In the genomic region with DNA sequence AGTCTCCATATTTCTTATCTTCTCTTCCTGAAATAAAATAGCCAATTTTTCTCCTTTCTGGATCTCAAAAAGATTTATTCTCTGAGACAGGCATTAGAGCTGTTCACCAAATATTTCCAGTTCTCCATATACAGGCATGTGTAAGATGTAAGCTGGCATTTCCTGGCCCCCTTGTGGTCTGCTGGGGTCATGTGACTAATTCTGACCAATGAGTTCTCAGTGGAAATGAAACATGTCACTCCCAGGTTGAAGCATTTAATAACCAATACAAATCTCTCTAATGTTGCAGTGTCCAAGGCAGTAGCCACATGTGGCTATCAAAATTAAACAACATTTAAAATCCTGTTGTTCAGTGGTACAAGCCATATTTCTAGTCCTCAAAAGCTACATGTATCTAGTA, we compare ENCODE assay signal across 17 cellular contexts. TPM values are rescaled to one million over a fixed set of nuclear protein-coding genes. Genes with fewer than 3 reads are reported as not detected.
A peak's percentile ranks its signal among the peaks of the same experiment; 100 is the strongest.
DNase-seq lines count a peak whose midpoint lies in the region; ATAC-seq, FAIRE-seq and TF ChIP-seq lines count a peak whose summit lies in the region.
"Had no signal": no experiment of that assay in that cellular context is flagged by ENCODE, and none has a peak within 500 bp of the region (broad histone marks: within the 10 kb centered on the region; RNA-seq: fewer than 3 reads in every experiment).

No MANE protein-coding gene starts in this region.

- peaks cover 29% of the 10 kb centered on the region for H3K9me3 Mint-ChIP-seq in activated naive CD8-positive, alpha-beta T cell treated with anti-CD3 and anti-CD28 coated beads, Interleukin-2, amount 50 U/mL, for 24 hours

- H3F3A ChIP-seq in GM23248 (ENCODE audit: insufficient read depth): no peaks in the 10 kb centered on the region

- H3K79me1 ChIP-seq in H1 (ENCODE audit: low read depth, low read length): no peaks in the 10 kb centered on the region

- H4K5ac ChIP-seq in H1 (ENCODE audit: insufficient read length, low read depth, low read length): no peak overlapping the region

- H2AK5ac ChIP-seq in H1 (ENCODE audit: low read depth, low read length): no peak overlapping the region

- H3K36me3 ChIP-seq in GM23248 (ENCODE audit: low read depth): no peaks in the 10 kb centered on the region
- H3K36me3 ChIP-seq in H1 (ENCODE audit: control insufficient read depth in 2 of 4, insufficient read depth in 4 of 4, low read length in 3 of 4): no peaks in the 10 kb centered on the region

- no peaks in the 10 kb centered on the region for H3K36me3 Mint-ChIP-seq in activated naive CD8-positive, alpha-beta T cell treated with anti-CD3 and anti-CD28 coated beads, Interleukin-2, amount 50 U/mL, for 24 hours (ENCODE audit: low read depth)
- H3K36me3 Mint-ChIP-seq: CD14-positive monocyte; CD8-positive, alpha-beta T cell had no signal

- TF ChIP-seq EP300 in H1 (IDR thresholded peaks at IDR 0.05; ENCODE audit: borderline replicate concordance in 1 of 2, low read depth in 2 of 2, low read length in 2 of 2): no peak

- H3K9ac ChIP-seq in GM23248 (no peak overlapping the region), H1 (replicated peaks in 1 of 4; ENCODE audit: extremely low read depth in 1 of 4, low read depth in 3 of 4, low read length in 3 of 4) (no peak overlapping the region)

- H3K79me2 ChIP-seq in GM23248 (ENCODE audit: insufficient read depth) (no peaks in the 10 kb centered on the region), H1 (ENCODE audit: control insufficient read depth in 1 of 2, insufficient read depth in 2 of 2, low read length in 2 of 2) (no peaks in the 10 kb centered on the region)

- H3K4me1 ChIP-seq in GM23248 (ENCODE audit: insufficient read depth) (no peaks in the 10 kb centered on the region), H1 (replicated peaks in 1 of 4; ENCODE audit: control insufficient read depth in 3 of 4, insufficient read depth in 4 of 4, low read length in 3 of 4) (peaks cover 0 to 2% (median 0%) of the 10 kb centered on the region in 4 experiments; a peak in 1 of 7 replicates)
- H3K4me1 ChIP-seq: A549, Caco-2 had no signal

- H3K23me2 ChIP-seq in H1 (ENCODE audit: low read depth, low read length): no peaks in the 10 kb centered on the region

- H4K91ac ChIP-seq in H1 (replicated peaks; ENCODE audit: insufficient read length, low read length): no peak overlapping the region

- H4K20me1 ChIP-seq in GM23248 (ENCODE audit: insufficient read depth): no peaks in the 10 kb centered on the region
- H4K20me1 ChIP-seq in H1 (replicated peaks in 1 of 2; ENCODE audit: control insufficient read depth in 1 of 2, insufficient read depth in 2 of 2, low read length in 2 of 2): no peaks in the 10 kb centered on the region

- no peak overlapping the region for H2BK12ac ChIP-seq in H1 (ENCODE audit: low read depth, low read length)

- FAIRE-seq in H1 (lab: Jason Lieb, UNC): no peak
- FAIRE-seq: A549, G401.6, GM12891 had no signal

- no peak overlapping the region for H3K4me3 ChIP-seq in GM23248
- H3K4me3 ChIP-seq in H1 (ENCODE audit: extremely low read depth in 1 of 4, insufficient read depth in 2 of 4, low read depth in 3 of 4, low read length in 4 of 4): no peak overlapping the region
- H3K4me3 ChIP-seq: A549 had no signal

- no peak overlapping the region for H3K4ac ChIP-seq in H1 (replicated peaks; ENCODE audit: insufficient read length, low read depth, low read length)

- no peak for TF ChIP-seq RAD21 in H1 (IDR thresholded peaks at IDR 0.05 in 1 of 2, conservative IDR thresholded peaks at IDR 0.05 in 1 of 2; ENCODE audit: low read depth in 2 of 2, low read length in 2 of 2)

- no peak overlapping the region for H3K18ac ChIP-seq in H1 (ENCODE audit: extremely low read depth, low read length)

- no peak overlapping the region for H2BK15ac ChIP-seq in H1 (ENCODE audit: low read length)

- no peak overlapping the region for H2BK5ac ChIP-seq in H1 (ENCODE audit: low read depth, low read length)

- no peaks in the 10 kb centered on the region for H3K27me3 ChIP-seq in GM23248 (replicated peaks; ENCODE audit: insufficient read depth)
- H3K27me3 ChIP-seq in H1 (replicated peaks in 1 of 4; ENCODE audit: control insufficient read depth in 3 of 4, extremely low read depth in 1 of 4, insufficient read depth in 3 of 4, low read length in 3 of 4): peaks cover 0 to 1% (median 0%) of the 10 kb centered on the region in 4 experiments; a peak in 2 of 7 replicates

- H3K9me3 ChIP-seq in GM23248 (ENCODE audit: low read depth) (no peaks in the 10 kb centered on the region), H1 (ENCODE audit: insufficient read depth in 2 of 2, low read depth in 1 of 2, low read length in 1 of 2) (peaks cover 0 to 6% of the 10 kb centered on the region in 2 experiments; a peak in 2 of 4 replicates)

- H3K27me3 Mint-ChIP-seq in activated naive CD8-positive, alpha-beta T cell treated with anti-CD3 and anti-CD28 coated beads, Interleukin-2, amount 50 U/mL, for 24 hours: peaks cover 27% of the 10 kb centered on the region

- no peak overlapping the region for H3K4me3 Mint-ChIP-seq in activated naive CD8-positive, alpha-beta T cell treated with anti-CD3 and anti-CD28 coated beads, Interleukin-2, amount 50 U/mL, for 24 hours
- H3K4me3 Mint-ChIP-seq: CD14-positive monocyte; CD8-positive, alpha-beta T cell had no signal

- CTCF ChIA-PET in H1 (lab: Charles Lee; ENCODE audit: partially characterized antibody): interaction anchor here (0.6 to 1.2 kb wide), 5 partner anchors 10 to 155 kb away, joined by 3 read pairs; no protein-coding TSS in a partner anchor

- no peak for ATAC-seq in activated naive CD8-positive, alpha-beta T cell treated with anti-CD3 and anti-CD28 coated beads, Interleukin-2, amount 50 U/mL, for 24 hours
- ATAC-seq: A549; CD8-positive, alpha-beta T cell had no signal

- no peaks in the 10 kb centered on the region for H3K4me1 Mint-ChIP-seq in activated naive CD8-positive, alpha-beta T cell treated with anti-CD3 and anti-CD28 coated beads, Interleukin-2, amount 50 U/mL, for 24 hours
- H3K4me1 Mint-ChIP-seq: CD14-positive monocyte had no signal

- no peak overlapping the region for H3K4me2 ChIP-seq in GM23248 (ENCODE audit: unreplicated experiment)
- no peak overlapping the region for H3K4me2 ChIP-seq in H1 (ENCODE audit: insufficient read depth in 1 of 2, low read depth in 2 of 2, low read length in 2 of 2)
- H3K4me2 ChIP-seq: A549 had no signal

- H2BK120ac ChIP-seq in H1 (replicated peaks; ENCODE audit: low read depth, low read length): no peak overlapping the region

- in situ Hi-C loops in GM23248 (cut with MboI): no loop called here

- H2AFZ ChIP-seq in GM23248 (no peak overlapping the region), H1 (ENCODE audit: low read length) (no peak overlapping the region)

- no peak overlapping the region for H3K27ac Mint-ChIP-seq in activated naive CD8-positive, alpha-beta T cell treated with anti-CD3 and anti-CD28 coated beads, Interleukin-2, amount 50 U/mL, for 24 hours
- H3K27ac Mint-ChIP-seq: CD14-positive monocyte; CD8-positive, alpha-beta T cell had no signal

- H3K9me2 ChIP-seq in GM23248 (ENCODE audit: insufficient read depth): no peaks in the 10 kb centered on the region

- DNase-seq in EH (ENCODE audit: low read depth) (peak; percentile 13), GM23248 (peak; percentile 5), OCI-M1 (lab: John Stamatoyannopoulos, UW) (peak; percentile 66), H1 (ENCODE audit: low read depth in 1 of 2, low spot score in 2 of 2) (no peak), COLO829 (ENCODE audit: low spot score) (no peak)
- DNase-seq in activated naive CD8-positive, alpha-beta T cell treated with anti-CD3 and anti-CD28 coated beads, Interleukin-2, amount 50 U/mL, for 24 hours: no peak
- DNase-seq in activated CD4-positive, alpha-beta T cell treated with anti-CD3 and anti-CD28 coated beads, Interleukin-2, amount 50 U/mL, for 1 hour: no peak
- DNase-seq: Caco-2; CD8-positive, alpha-beta T cell; DND-41; HCEC 1CT; KG1 had no signal

- TF ChIP-seq CTCF in H1 (IDR thresholded peaks at IDR 0.05; ENCODE audit: control extremely low read depth in 1 of 3, insufficient read depth in 1 of 3, low read depth in 1 of 3, low read length in 3 of 3): no peak

- H3K14ac ChIP-seq in H1 (ENCODE audit: insufficient read length): no peak overlapping the region

- no peak overlapping the region for H4K8ac ChIP-seq in H1 (ENCODE audit: extremely low read depth, insufficient read depth, low read length)

- no peak overlapping the region for H3K27ac ChIP-seq in GM23248
- H3K27ac ChIP-seq in H1 (ENCODE audit: low read depth, low read length): no peak overlapping the region
- H3K27ac ChIP-seq: A549, HL-60 had no signal

- no peak overlapping the region for H2BK20ac ChIP-seq in H1 (ENCODE audit: low read length)

- H3K56ac ChIP-seq in H1 (replicated peaks; ENCODE audit: insufficient read length, low read depth, low read length): no peak overlapping the region

- no peak overlapping the region for H3K23ac ChIP-seq in H1 (ENCODE audit: insufficient read length)

- no peak for TF ChIP-seq POLR2A in H1 (IDR thresholded peaks at IDR 0.05; ENCODE audit: control extremely low read depth in 1 of 2, low read depth in 2 of 2, low read length in 2 of 2)

- POLR2A ChIA-PET in H1 (lab: Charles Lee; ENCODE audit: partially characterized antibody): interaction anchor here (1.0 kb wide), 1 partner anchor 89 kb away, joined by 3 read pairs; no protein-coding TSS in a partner anchor

TF ChIP-seq in H1, 55 proteins besides CTCF, POLR2A, EP300 and RAD21 (continues in another document):
- TF ChIP-seq FOSL1 (IDR thresholded peaks at IDR 0.05; ENCODE audit: insufficient read depth, low read depth, low read length): no peak
- TF ChIP-seq USF2 (IDR thresholded peaks at IDR 0.05; ENCODE audit: low read length): peak; percentile 21; the same call in 1 of the 2 replicates
- TF ChIP-seq ASH2L (IDR thresholded peaks at IDR 0.05; ENCODE audit: low read length): no peak

RNA-seq across cellular contexts. Expression of gene CACNA1A, which starts 14.8 kb away (rescaled TPM):
- 8.5 and 8.6 TPM in 2 replicates for total RNA-seq in GM23248 (2014; rRNA removed; shearing (Covaris generic))
- polyA plus RNA-seq in GM23248 (2016; fragmentation: Nextera tagmentation; extraction: Ambion mirVana) (2.3 and 3.0 TPM in 2 replicates), H1 (2011; rRNA removed) (10.7 and 12.8 TPM in 2 replicates)
- 25.3 and 25.7 TPM in 2 replicates for total RNA-seq in H1 (2021; fragmentation: NEBNext Ultra II Directional; extraction: Animal tissue kit (Norgen Biotek cat#: 25700))
- 9.8 TPM for polyA plus RNA-seq in H1 (2011; cell fraction: cytosol; rRNA removed)
- polyA plus RNA-seq in H1 (2011; cell fraction: nucleus; rRNA removed): 46.3 TPM
- polyA plus RNA-seq in H1 (2012, experiment 1 of 2): 20.3 to 23.5 TPM (median 23.0 TPM) in 4 replicates
- polyA plus RNA-seq in H1 (2012, experiment 2 of 2): 6.8 TPM
- polyA plus RNA-seq in H1 (2013, experiment 1 of 2): 13.1 TPM
- 10.4 TPM for polyA plus RNA-seq in H1 (2013, experiment 2 of 2)
- polyA minus RNA-seq in H1 (2011; rRNA and poly(A)+ RNA removed): 44.2 and 51.2 TPM in 2 replicates
- polyA minus RNA-seq in H1 (2011; cell fraction: cytosol; rRNA and poly(A)+ RNA removed): 16.4 TPM
- polyA minus RNA-seq in H1 (2011; cell fraction: nucleus; rRNA and poly(A)+ RNA removed): 71.1 TPM
- total RNA-seq: Caco-2 had no signal

Comparison
In these comparisons a context has a peak if more than half of its experiments do, and no peak if none do; other contexts are left out.
1. DNase-seq: peak in EH (single experiment), GM23248 (single experiment) and OCI-M1 (single experiment); none in H1 (0 of 2), COLO829 (single experiment), activated naive CD8-positive, alpha-beta T cell treated with anti-CD3 and anti-CD28 coated beads, Interleukin-2, amount 50 U/mL, for 24 hours (single experiment) and activated CD4-positive, alpha-beta T cell treated with anti-CD3 and anti-CD28 coated beads, Interleukin-2, amount 50 U/mL, for 1 hour (single experiment).